8 cellular contexts compared by ENCODE assay signal in the genomic region with DNA sequence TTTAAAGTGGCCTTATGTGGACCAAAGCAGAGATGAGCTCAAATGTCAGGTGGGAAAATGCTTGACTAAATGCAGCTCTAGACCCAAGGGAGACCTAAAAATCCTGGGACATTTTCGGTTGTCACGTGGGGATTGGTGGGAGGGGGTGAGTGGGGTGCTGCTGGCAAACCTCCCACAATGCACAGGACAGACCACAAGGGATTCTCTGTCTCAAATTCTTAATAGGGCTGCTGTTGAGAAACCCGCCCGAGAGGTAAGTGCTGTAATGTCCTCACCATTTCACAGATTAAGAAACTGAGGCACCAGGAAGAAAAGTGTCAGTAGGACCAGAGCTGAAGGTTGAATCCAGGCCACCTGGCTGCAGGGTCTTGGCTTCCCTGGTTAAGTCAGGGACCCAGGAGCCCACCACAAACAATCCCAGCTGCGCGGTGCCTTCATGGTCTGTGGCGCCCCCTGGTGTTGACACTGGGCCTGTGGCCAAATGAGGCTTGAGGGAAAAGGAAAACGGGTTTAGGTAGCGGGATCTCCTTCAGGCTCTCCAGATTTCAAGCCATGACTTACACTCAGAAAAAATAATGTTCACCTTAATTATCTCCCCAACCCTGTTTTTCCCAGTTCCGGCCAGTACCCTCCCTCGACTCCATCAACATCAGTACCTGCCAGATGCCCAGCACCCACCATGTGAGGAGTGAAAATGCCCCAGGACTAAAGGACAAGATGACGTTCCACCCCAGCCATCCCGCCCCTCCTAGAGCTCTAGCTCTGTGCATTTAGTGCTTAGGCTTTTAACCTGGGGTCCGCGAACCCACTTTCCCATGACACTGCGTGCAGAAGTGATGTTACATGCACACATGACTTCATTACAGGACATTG. TPM values are rescaled to one million over a fixed set of nuclear protein-coding genes. Genes with fewer than 3 reads are reported as not detected.
DNase-seq lines count a peak whose midpoint lies in the region; ATAC-seq and TF ChIP-seq lines count a peak whose summit lies in the region.

No MANE protein-coding gene starts in this region.

- H3K27ac ChIP-seq in CD4-positive, CD25-positive, alpha-beta regulatory T cell (ENCODE audit: insufficient read depth, low read length, poor library complexity, severe bottlenecking) = no peak overlapping the region
- H3K27ac ChIP-seq in effector memory CD4-positive, alpha-beta T cell (ENCODE audit: insufficient read depth, low read length, poor library complexity, severe bottlenecking) = no peak overlapping the region
- H3K27ac ChIP-seq in uterus = no peak overlapping the region

- no peaks in the 10 kb centered on the region for H3K9me3 Mint-ChIP-seq in CD4-positive, CD25-positive, alpha-beta regulatory T cell
- H3K9me3 Mint-ChIP-seq in natural killer cell treated with Interleukin-12 subunit alpha and Interleukin-12 subunit beta and Interleukin-15 and Interleukin-18, amount 100 ng/mL, for 72 hours = no peaks in the 10 kb centered on the region

- ATAC-seq in CD4-positive, CD25-positive, alpha-beta regulatory T cell (ENCODE audit: low read depth in 2 of 2) = peak in 1 of 2 donors; percentile 48
- peak; percentile 48 to 70 for ATAC-seq in natural killer cell treated with Interleukin-12 subunit alpha and Interleukin-12 subunit beta and Interleukin-15 and Interleukin-18, amount 100 ng/mL, for 72 hours
- no peak for ATAC-seq in HG03139 (IDR thresholded peaks at IDR 0.05; ENCODE audit: unreplicated experiment)

- H3K36me3 ChIP-seq in CD4-positive, CD25-positive, alpha-beta regulatory T cell (ENCODE audit: control insufficient read depth, insufficient read depth, low read length) = no peaks in the 10 kb centered on the region
- H3K36me3 ChIP-seq in effector memory CD4-positive, alpha-beta T cell (ENCODE audit: control insufficient read depth, insufficient read depth, low read length) = no peaks in the 10 kb centered on the region
- H3K36me3 ChIP-seq in uterus = no peaks in the 10 kb centered on the region

- no peak overlapping the region for H3K27ac Mint-ChIP-seq in CD4-positive, CD25-positive, alpha-beta regulatory T cell
- no peak overlapping the region for H3K27ac Mint-ChIP-seq in natural killer cell treated with Interleukin-12 subunit alpha and Interleukin-12 subunit beta and Interleukin-15 and Interleukin-18, amount 100 ng/mL, for 72 hours

- no peak for TF ChIP-seq POLR2A in uterus (IDR thresholded peaks at IDR 0.05)

- H3K4me3 ChIP-seq in CD4-positive, CD25-positive, alpha-beta regulatory T cell (ENCODE audit: low read depth, low read length) = no peak overlapping the region
- no peak overlapping the region for H3K4me3 ChIP-seq in effector memory CD4-positive, alpha-beta T cell (ENCODE audit: insufficient read depth, low read depth, low read length, poor library complexity, severe bottlenecking)
- H3K4me3 ChIP-seq in uterus = no peak overlapping the region

- intact Hi-C loops in uterus (cut with DNase I; ENCODE audit: low total_unique reads) = loop anchor here (10.0 kb wide), 1 partner anchor 130 kb away; no protein-coding TSS in a partner anchor

- H3K4me1 ChIP-seq in CD4-positive, CD25-positive, alpha-beta regulatory T cell (ENCODE audit: control insufficient read depth, insufficient read depth, low read length, poor library complexity, severe bottlenecking) = no peaks in the 10 kb centered on the region
- H3K4me1 ChIP-seq in effector memory CD4-positive, alpha-beta T cell (ENCODE audit: control insufficient read depth, insufficient read depth, low read length, poor library complexity, severe bottlenecking) = no peaks in the 10 kb centered on the region
- no peaks in the 10 kb centered on the region for H3K4me1 ChIP-seq in uterus

- no peaks in the 10 kb centered on the region for H3K36me3 Mint-ChIP-seq in CD4-positive, CD25-positive, alpha-beta regulatory T cell
- no peaks in the 10 kb centered on the region for H3K36me3 Mint-ChIP-seq in natural killer cell treated with Interleukin-12 subunit alpha and Interleukin-12 subunit beta and Interleukin-15 and Interleukin-18, amount 100 ng/mL, for 72 hours

- DNase-seq in CD4-positive, CD25-positive, alpha-beta regulatory T cell = peak; percentile 38 to 49 (median 42)
- DNase-seq in HuH-7 (ENCODE audit: low spot score) (peak; percentile 32), uterus (no peak), DMS153 treated with DMSO at 0.1 percent for 48 hours (lab: John Stamatoyannopoulos, UW; ENCODE audit: unreplicated experiment) (no peak)
- peak; percentile 45 to 60 for DNase-seq in activated CD4-positive, alpha-beta T cell treated with anti-CD3 and anti-CD28 coated beads for 4 hours
- DNase-seq in effector memory CD4-positive, alpha-beta T cell = peak; percentile 25 to 42 (median 42)
- DNase-seq in natural killer cell treated with Interleukin-12 subunit alpha and Interleukin-12 subunit beta and Interleukin-15 and Interleukin-18, amount 100 ng/mL, for 72 hours (ENCODE audit: low spot score) = no peak

- peaks cover 31% of the 10 kb centered on the region for H3K27me3 ChIP-seq in CD4-positive, CD25-positive, alpha-beta regulatory T cell (ENCODE audit: control insufficient read depth, insufficient read depth, low read length)
- H3K27me3 ChIP-seq in effector memory CD4-positive, alpha-beta T cell (replicated peaks; ENCODE audit: control insufficient read depth, insufficient read depth, low read length, poor library complexity, severe bottlenecking) = peaks cover 9% of the 10 kb centered on the region
- H3K27me3 ChIP-seq in uterus = peaks cover 0 to 2% of the 10 kb centered on the region in 2 donors

- H3K4me3 Mint-ChIP-seq in CD4-positive, CD25-positive, alpha-beta regulatory T cell = no peak overlapping the region
- no peak overlapping the region for H3K4me3 Mint-ChIP-seq in natural killer cell treated with Interleukin-12 subunit alpha and Interleukin-12 subunit beta and Interleukin-15 and Interleukin-18, amount 100 ng/mL, for 72 hours

- peaks cover 0 to 5% (median 1%) of the 10 kb centered on the region in 4 donors for H3K4me1 Mint-ChIP-seq in CD4-positive, CD25-positive, alpha-beta regulatory T cell
- peaks cover 6% of the 10 kb centered on the region in 2 donors for H3K4me1 Mint-ChIP-seq in natural killer cell treated with Interleukin-12 subunit alpha and Interleukin-12 subunit beta and Interleukin-15 and Interleukin-18, amount 100 ng/mL, for 72 hours (ENCODE audit: low read depth in 2 of 2)

- peaks cover 74% of the 10 kb centered on the region for H3K27me3 Mint-ChIP-seq in CD4-positive, CD25-positive, alpha-beta regulatory T cell
- peaks cover 64 to 76% of the 10 kb centered on the region in 2 donors for H3K27me3 Mint-ChIP-seq in natural killer cell treated with Interleukin-12 subunit alpha and Interleukin-12 subunit beta and Interleukin-15 and Interleukin-18, amount 100 ng/mL, for 72 hours

- H3K9me3 ChIP-seq in CD4-positive, CD25-positive, alpha-beta regulatory T cell (ENCODE audit: control insufficient read depth in 2 of 2, low read length in 2 of 2) = no peaks in the 10 kb centered on the region
- H3K9me3 ChIP-seq in effector memory CD4-positive, alpha-beta T cell (ENCODE audit: control insufficient read depth, low read length) = no peaks in the 10 kb centered on the region
- no peaks in the 10 kb centered on the region for H3K9me3 ChIP-seq in uterus

- TF ChIP-seq CTCF in uterus (IDR thresholded peaks at IDR 0.05) = peak; percentile 34 to 71 (median 58)

RNA-seq across cellular contexts. Expression of a gene that starts 7.2 kb away (rescaled TPM):
- 0.49 TPM for total RNA-seq in CD4-positive, CD25-positive, alpha-beta regulatory T cell
- 1 to 10 TPM in 3 of 4 donors, under 1 TPM in 1; 0.39 to 3.2 (median 1.3) TPM for polyA plus RNA-seq in CD4-positive, CD25-positive, alpha-beta regulatory T cell
- total RNA-seq in natural killer cell treated with Interleukin-12 subunit alpha and Interleukin-12 subunit beta and Interleukin-15 and Interleukin-18, amount 100 ng/mL, for 72 hours = 1 to 10 TPM; 2.8 to 3.3 TPM
- under 1 TPM in 1 of 4 donors, not detected in 3; 0.52 TPM for total RNA-seq in uterus

Comparison
In these comparisons a context has a peak if more than half of its experiments do, and no peak if none do; other contexts are left out.
1. DNase-seq: peak in CD4-positive, CD25-positive, alpha-beta regulatory T cell (3 of 3), HuH-7 (single experiment), activated CD4-positive, alpha-beta T cell treated with anti-CD3 and anti-CD28 coated beads for 4 hours (2 of 2) and effector memory CD4-positive, alpha-beta T cell (3 of 3); none in natural killer cell treated with Interleukin-12 subunit alpha and Interleukin-12 subunit beta and Interleukin-15 and Interleukin-18, amount 100 ng/mL, for 72 hours (single experiment), uterus (0 of 2) and DMS153 treated with DMSO at 0.1 percent for 48 hours (single experiment).